8 cellular contexts compared by ENCODE assay signal in the genomic region with DNA sequence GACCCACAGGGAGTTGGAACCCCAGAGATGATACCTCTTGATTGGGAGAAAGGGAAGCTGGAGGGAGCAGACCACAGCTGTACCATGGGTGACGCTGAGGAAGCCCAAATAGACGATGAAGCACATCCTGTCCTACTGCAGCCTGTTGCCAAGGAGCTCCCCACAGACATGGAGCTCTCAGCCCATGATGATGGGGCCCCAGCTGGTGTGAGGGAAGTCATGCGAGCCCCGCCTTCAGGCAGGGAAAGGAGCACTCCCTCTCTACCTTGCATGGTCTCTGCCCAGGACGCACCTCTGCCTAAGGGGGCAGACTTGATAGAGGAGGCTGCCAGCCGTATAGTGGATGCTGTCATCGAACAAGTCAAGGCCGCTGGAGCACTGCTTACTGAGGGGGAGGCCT.
DNase-seq lines count a peak whose midpoint lies in the region; ATAC-seq, FAIRE-seq and TF ChIP-seq lines count a peak whose summit lies in the region.
"Had no signal": no experiment of that assay in that cellular context is flagged by ENCODE, and none has a peak within 500 bp of the region (broad histone marks: within the 10 kb centered on the region; RNA-seq: fewer than 3 reads in every experiment).

No MANE protein-coding gene starts in this region.

- H3K4me1 ChIP-seq in Peyer's patch (peaks cover 0 to 26% (median 20%) of the 10 kb centered on the region in 4 donors), stomach (peaks cover 0 to 89% (median 62%) of the 10 kb centered on the region in 4 donors)

- H3K36me3 ChIP-seq in Peyer's patch (no peaks in the 10 kb centered on the region), stomach (peaks cover 0 to 33% (median 28%) of the 10 kb centered on the region in 4 donors)

- TF ChIP-seq POLR2A in Peyer's patch (IDR thresholded peaks at IDR 0.05) (no peak), stomach (IDR thresholded peaks at IDR 0.05) (no peak), GM12891 (IDR thresholded peaks at IDR 0.05; ENCODE audit: low read depth, low read length) (no peak)

- peaks cover 65% of the 10 kb centered on the region for H3K36me3 Mint-ChIP-seq in activated naive CD4-positive, alpha-beta T cell treated with anti-CD3 and anti-CD28 coated beads, Interleukin-2, amount 10 ng/mL, durations not matched to agents 7 days and 5 days
- peaks cover 5 to 12% (median 8%) of the 10 kb centered on the region in 3 donors for H3K36me3 Mint-ChIP-seq in immature natural killer cell

- DNase-seq in Peyer's patch (peak; percentile 72 to 86 (median 76)), immature natural killer cell (peak; percentile 46 to 66 (median 65)), stomach (peak; percentile 58), GM12891 (ENCODE audit: insufficient read length, low spot score) (no peak), HK-2 (ENCODE audit: unreplicated experiment) (no peak)
- peak; percentile 67 for DNase-seq in activated naive CD4-positive, alpha-beta T cell treated with anti-CD3 and anti-CD28 coated beads, Interleukin-2, amount 10 ng/mL, durations not matched to agents 7 days and 5 days
- DNase-seq: NCI-H187 treated with DMSO at 0.1 percent for 48 hours had no signal

- no peaks in the 10 kb centered on the region for H3K9me3 Mint-ChIP-seq in activated naive CD4-positive, alpha-beta T cell treated with anti-CD3 and anti-CD28 coated beads, Interleukin-2, amount 10 ng/mL, durations not matched to agents 7 days and 5 days
- H3K9me3 Mint-ChIP-seq in immature natural killer cell, result no peaks in the 10 kb centered on the region

- H3K27me3 ChIP-seq in Peyer's patch (no peaks in the 10 kb centered on the region), stomach (no peaks in the 10 kb centered on the region)

- CTCF ChIA-PET in activated naive CD4-positive, alpha-beta T cell treated with anti-CD3 and anti-CD28 coated beads, Interleukin-2, amount 10 ng/mL, durations not matched to agents 7 days and 5 days (lab: Charles Lee), result interaction anchor here (0.6 to 3.6 kb wide), 10 partner anchors 25 to 285 kb away, joined by 3 to 26 read pairs (median 4); no protein-coding TSS in a partner anchor

- no peak for FAIRE-seq in GM12891 (lab: Jason Lieb, UNC)

- no peaks in the 10 kb centered on the region for H3K27me3 Mint-ChIP-seq in activated naive CD4-positive, alpha-beta T cell treated with anti-CD3 and anti-CD28 coated beads, Interleukin-2, amount 10 ng/mL, durations not matched to agents 7 days and 5 days
- H3K27me3 Mint-ChIP-seq in immature natural killer cell (ENCODE audit: low read depth in 3 of 3), result peaks cover 8 to 14% (median 9%) of the 10 kb centered on the region in 3 donors

- intact Hi-C loops in stomach (cut with DNase I; ENCODE audit: low total_unique reads), result no loop called here

- peak overlapping the region in 3 of 4 donors; percentile 22 to 56 (median 54) for H3K4me3 ChIP-seq in Peyer's patch
- peak overlapping the region; percentile 35 to 56 (median 48) for H3K4me3 ChIP-seq in stomach

- peak; percentile 23 for TF ChIP-seq EP300 in stomach (IDR thresholded peaks at IDR 0.05)

- H3K27ac ChIP-seq in Peyer's patch (peak overlapping the region; percentile 79 to 90 (median 88)), stomach (peak overlapping the region; percentile 86 to 96 (median 88))

- TF ChIP-seq CTCF in Peyer's patch (IDR thresholded peaks at IDR 0.05), result no peak
- TF ChIP-seq CTCF in stomach (IDR thresholded peaks at IDR 0.05), result no peak

- peak overlapping the region; percentile 97 for H3K27ac Mint-ChIP-seq in activated naive CD4-positive, alpha-beta T cell treated with anti-CD3 and anti-CD28 coated beads, Interleukin-2, amount 10 ng/mL, durations not matched to agents 7 days and 5 days
- H3K27ac Mint-ChIP-seq in immature natural killer cell, result peak overlapping the region; percentile 91 to 100 (median 94)

- peaks cover 72% of the 10 kb centered on the region for H3K4me1 Mint-ChIP-seq in activated naive CD4-positive, alpha-beta T cell treated with anti-CD3 and anti-CD28 coated beads, Interleukin-2, amount 10 ng/mL, durations not matched to agents 7 days and 5 days
- H3K4me1 Mint-ChIP-seq in immature natural killer cell, result peaks cover 73 to 77% of the 10 kb centered on the region in 2 donors

- H3K4me3 Mint-ChIP-seq in activated naive CD4-positive, alpha-beta T cell treated with anti-CD3 and anti-CD28 coated beads, Interleukin-2, amount 10 ng/mL, durations not matched to agents 7 days and 5 days, result peak overlapping the region; percentile 59
- peak overlapping the region; percentile 93 to 98 (median 93) for H3K4me3 Mint-ChIP-seq in immature natural killer cell

- H3K9me3 ChIP-seq in Peyer's patch (no peaks in the 10 kb centered on the region), stomach (no peaks in the 10 kb centered on the region)

- ATAC-seq in SK-N-SH treated with all-trans-retinoic acid at 6 μM for 48 hours, result no peak

- WGBS in stomach, 5 donors, result 36 to 65% (median 42%) methylated on average over 6 to 8 of the region's 8 CpGs

TF ChIP-seq in GM12891, 5 proteins besides CTCF, POLR2A, EP300 and RAD21:
- no peak for TF ChIP-seq SPI1 (IDR thresholded peaks at IDR 0.05; ENCODE audit: low read depth, low read length)
- TF ChIP-seq TAF1 (IDR thresholded peaks at IDR 0.05; ENCODE audit: low read depth, low read length), result no peak
- no peak for TF ChIP-seq PAX5 (IDR thresholded peaks at IDR 0.05; ENCODE audit: insufficient read depth, low read length, severe bottlenecking)
- TF ChIP-seq POLR2AphosphoS5 (IDR thresholded peaks at IDR 0.05; ENCODE audit: low read depth, low read length), result no peak
- TF ChIP-seq POU2F2 (IDR thresholded peaks at IDR 0.05; ENCODE audit: low read depth, low read length), result no peak

TF ChIP-seq in SK-N-SH treated with all-trans-retinoic acid at 6 μM for 48 hours, 23 proteins besides CTCF, POLR2A, EP300 and RAD21 (continues in another document):
- TF ChIP-seq, protein P1, sequence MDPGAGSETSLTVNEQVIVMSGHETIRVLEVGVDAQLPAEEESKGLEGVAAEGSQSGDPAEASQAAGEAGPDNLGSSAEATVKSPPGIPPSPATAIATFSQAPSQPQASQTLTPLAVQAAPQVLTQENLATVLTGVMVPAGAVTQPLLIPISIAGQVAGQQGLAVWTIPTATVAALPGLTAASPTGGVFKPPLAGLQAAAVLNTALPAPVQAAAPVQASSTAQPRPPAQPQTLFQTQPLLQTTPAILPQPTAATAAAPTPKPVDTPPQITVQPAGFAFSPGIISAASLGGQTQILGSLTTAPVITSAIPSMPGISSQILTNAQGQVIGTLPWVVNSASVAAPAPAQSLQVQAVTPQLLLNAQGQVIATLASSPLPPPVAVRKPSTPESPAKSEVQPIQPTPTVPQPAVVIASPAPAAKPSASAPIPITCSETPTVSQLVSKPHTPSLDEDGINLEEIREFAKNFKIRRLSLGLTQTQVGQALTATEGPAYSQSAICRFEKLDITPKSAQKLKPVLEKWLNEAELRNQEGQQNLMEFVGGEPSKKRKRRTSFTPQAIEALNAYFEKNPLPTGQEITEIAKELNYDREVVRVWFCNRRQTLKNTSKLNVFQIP (CRISPR knock-in tag; IDR thresholded peaks at IDR 0.05; ENCODE audit: borderline replicate concordance, low read depth), result no peak
- TF ChIP-seq OSR1 (CRISPR knock-in tag; IDR thresholded peaks at IDR 0.05) (no peak), ESRRG (CRISPR knock-in tag; IDR thresholded peaks at IDR 0.05) (no peak), GLIS3 (CRISPR knock-in tag; IDR thresholded peaks at IDR 0.05) (no peak), TOX (CRISPR knock-in tag; IDR thresholded peaks at IDR 0.05; ENCODE audit: borderline replicate concordance) (no peak), ZC3H10 (CRISPR knock-in tag; IDR thresholded peaks at IDR 0.05) (no peak), ARNTL (CRISPR knock-in tag; IDR thresholded peaks at IDR 0.05; ENCODE audit: borderline replicate concordance, low read depth) (no peak), BACH2 (CRISPR knock-in tag; IDR thresholded peaks at IDR 0.05; ENCODE audit: borderline replicate concordance) (no peak), RARB (CRISPR knock-in tag; IDR thresholded peaks at IDR 0.05) (no peak), TCF4 (CRISPR knock-in tag; IDR thresholded peaks at IDR 0.05; ENCODE audit: borderline replicate concordance) (no peak)
- TF ChIP-seq, protein P2, sequence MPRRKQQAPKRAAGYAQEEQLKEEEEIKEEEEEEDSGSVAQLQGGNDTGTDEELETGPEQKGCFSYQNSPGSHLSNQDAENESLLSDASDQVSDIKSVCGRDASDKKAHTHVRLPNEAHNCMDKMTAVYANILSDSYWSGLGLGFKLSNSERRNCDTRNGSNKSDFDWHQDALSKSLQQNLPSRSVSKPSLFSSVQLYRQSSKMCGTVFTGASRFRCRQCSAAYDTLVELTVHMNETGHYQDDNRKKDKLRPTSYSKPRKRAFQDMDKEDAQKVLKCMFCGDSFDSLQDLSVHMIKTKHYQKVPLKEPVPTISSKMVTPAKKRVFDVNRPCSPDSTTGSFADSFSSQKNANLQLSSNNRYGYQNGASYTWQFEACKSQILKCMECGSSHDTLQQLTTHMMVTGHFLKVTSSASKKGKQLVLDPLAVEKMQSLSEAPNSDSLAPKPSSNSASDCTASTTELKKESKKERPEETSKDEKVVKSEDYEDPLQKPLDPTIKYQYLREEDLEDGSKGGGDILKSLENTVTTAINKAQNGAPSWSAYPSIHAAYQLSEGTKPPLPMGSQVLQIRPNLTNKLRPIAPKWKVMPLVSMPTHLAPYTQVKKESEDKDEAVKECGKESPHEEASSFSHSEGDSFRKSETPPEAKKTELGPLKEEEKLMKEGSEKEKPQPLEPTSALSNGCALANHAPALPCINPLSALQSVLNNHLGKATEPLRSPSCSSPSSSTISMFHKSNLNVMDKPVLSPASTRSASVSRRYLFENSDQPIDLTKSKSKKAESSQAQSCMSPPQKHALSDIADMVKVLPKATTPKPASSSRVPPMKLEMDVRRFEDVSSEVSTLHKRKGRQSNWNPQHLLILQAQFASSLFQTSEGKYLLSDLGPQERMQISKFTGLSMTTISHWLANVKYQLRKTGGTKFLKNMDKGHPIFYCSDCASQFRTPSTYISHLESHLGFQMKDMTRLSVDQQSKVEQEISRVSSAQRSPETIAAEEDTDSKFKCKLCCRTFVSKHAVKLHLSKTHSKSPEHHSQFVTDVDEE (CRISPR knock-in tag; IDR thresholded peaks at IDR 0.05), result no peak

Comparison
In these comparisons a context has a peak if more than half of its experiments do, and no peak if none do; other contexts are left out.
1. DNase-seq: peak in Peyer's patch (3 of 3), activated naive CD4-positive, alpha-beta T cell treated with anti-CD3 and anti-CD28 coated beads, Interleukin-2, amount 10 ng/mL, durations not matched to agents 7 days and 5 days (single experiment), immature natural killer cell (3 of 3) and stomach (single experiment); none in GM12891 (single experiment) and HK-2 (single experiment).